In genomic region chr11:107702723-107703122, GRCh38 we compare ENCODE assay signal across 28 cellular contexts. TPM values are rescaled to one million over a fixed set of nuclear protein-coding genes. Genes with fewer than 3 reads are reported as not detected.
"Had no signal": no experiment of that assay in that cellular context is flagged by ENCODE, and none has a peak within 500 bp of the region (broad histone marks: within the 10 kb centered on the region; RNA-seq: fewer than 3 reads in every experiment).

No MANE protein-coding gene starts in this region.

- H3K27ac Mint-ChIP-seq: activated CD4-positive, alpha-beta T cell treated with anti-CD3 and anti-CD28 coated beads, Interleukin-2, amount 10 ng/mL, durations not matched to agents 7 days and 5 days; activated T-cell treated with anti-CD3 and anti-CD28 coated beads, Interleukin-2, amount 50 U/mL, for 72 hours; memory B cell; naive thymus-derived CD4-positive, alpha-beta T cell had no signal

- H3K4me3 Mint-ChIP-seq: activated CD4-positive, alpha-beta T cell treated with anti-CD3 and anti-CD28 coated beads, Interleukin-2, amount 10 ng/mL, durations not matched to agents 7 days and 5 days; activated T-cell treated with anti-CD3 and anti-CD28 coated beads, Interleukin-2, amount 50 U/mL, for 72 hours; memory B cell; naive thymus-derived CD4-positive, alpha-beta T cell had no signal

- H3K4me3 ChIP-seq: ascending aorta, cardiac muscle cell, mucosa of descending colon, pancreas, sigmoid colon, tibial nerve had no signal

- DNase-seq: activated CD4-positive, alpha-beta T cell treated with anti-CD3 and anti-CD28 coated beads, Interleukin-2, amount 10 ng/mL, durations not matched to agents 7 days and 5 days; activated CD8-positive, alpha-beta memory T cell treated with anti-CD3 and anti-CD28 coated beads, Interleukin-2, amount 50 U/mL, for 4 hours; activated effector memory CD4-positive, alpha-beta T cell treated with anti-CD3 and anti-CD28 coated beads, Interleukin-2, amount 50 U/mL, for 16 hours; activated naive CD4-positive, alpha-beta T cell treated with anti-CD3 and anti-CD28 coated beads, Interleukin-2, amount 50 U/mL, for 16 hours; activated T-cell treated with anti-CD3 and anti-CD28 coated beads, Interleukin-2, amount 50 U/mL, for 72 hours; dermis blood vessel endothelial cell; foreskin melanocyte; hypothalamus; kidney; left ventricle myocardium superior; mucosa of descending colon; naive thymus-derived CD4-positive, alpha-beta T cell; pancreas; sigmoid colon; stimulated activated CD4-positive, alpha-beta T cell treated with anti-CD3 and anti-CD28 coated beads, Interleukin-12 subunit alpha, Interleukin-12 subunit beta, amount 100 ng/mL, for 4 hours; stimulated activated CD4-positive, alpha-beta T cell treated with anti-CD3 and anti-CD28 coated beads, Interleukin-1b, Interleukin-23, amount 100 ng/mL, for 48 hours; stimulated activated naive CD8-positive, alpha-beta T cell treated with anti-CD3 and anti-CD28 coated beads, Interleukin-15, Interleukin-2, amounts not matched to agents 100 U/mL and 50 U/mL, for 24 hours; substantia nigra; T1000 had no signal

- H3K9me3 Mint-ChIP-seq: activated CD4-positive, alpha-beta T cell treated with anti-CD3 and anti-CD28 coated beads, Interleukin-2, amount 10 ng/mL, durations not matched to agents 7 days and 5 days; activated T-cell treated with anti-CD3 and anti-CD28 coated beads, Interleukin-2, amount 50 U/mL, for 72 hours; memory B cell had no signal

- H3K27me3 ChIP-seq: ascending aorta, cardiac muscle cell, pancreas, sigmoid colon, tibial nerve had no signal

- FAIRE-seq: kidney, pancreas, urothelium cell line had no signal

- H3K36me3 ChIP-seq: ascending aorta, cardiac muscle cell, pancreas, sigmoid colon, tibial nerve had no signal

- H3K4me1 Mint-ChIP-seq: activated CD4-positive, alpha-beta T cell treated with anti-CD3 and anti-CD28 coated beads, Interleukin-2, amount 10 ng/mL, durations not matched to agents 7 days and 5 days; memory B cell; naive thymus-derived CD4-positive, alpha-beta T cell had no signal

- H3K9me3 ChIP-seq: ascending aorta, mucosa of descending colon, pancreas, sigmoid colon, tibial nerve had no signal

- H3K27ac ChIP-seq: ascending aorta, cardiac muscle cell, epithelial cell of prostate, pancreas, sigmoid colon, tibial nerve had no signal

- ATAC-seq: activated T-cell treated with anti-CD3 and anti-CD28 coated beads, Interleukin-2, amount 50 U/mL, for 72 hours; left ventricle myocardium superior; mucosa of descending colon; naive thymus-derived CD4-positive, alpha-beta T cell; pancreas; stimulated activated naive CD8-positive, alpha-beta T cell treated with anti-CD3 and anti-CD28 coated beads, Interleukin-15, Interleukin-2, amounts not matched to agents 100 U/mL and 50 U/mL, for 24 hours had no signal

- H3K36me3 Mint-ChIP-seq: memory B cell; naive thymus-derived CD4-positive, alpha-beta T cell had no signal

- H3K4me1 ChIP-seq: ascending aorta, pancreas, sigmoid colon, tibial nerve had no signal

RNA-seq across cellular contexts. Expression of gene SLN, which starts 9.1 kb away (rescaled TPM):
- total RNA-seq: activated CD4-positive, alpha-beta T cell treated with anti-CD3 and anti-CD28 coated beads, Interleukin-2, amount 10 ng/mL, durations not matched to agents 7 days and 5 days; activated T-cell treated with anti-CD3 and anti-CD28 coated beads, Interleukin-2, amount 50 U/mL, for 72 hours; ascending aorta; cardiac muscle cell; chondrocyte; dermis blood vessel endothelial cell; fibroblast of lung; kidney; naive thymus-derived CD4-positive, alpha-beta T cell; pancreas; sigmoid colon; T-helper 1 cell treated with Interleukin-12 subunit alpha and Interleukin-12 subunit beta and Interleukin-4 antibody, amounts not matched to agents 30 ng/mL and 1 ng/mL, for 36 hours had no signal
- polyA plus RNA-seq: fibroblast of lung; naive thymus-derived CD4-positive, alpha-beta T cell; sigmoid colon had no signal
